In the genomic region with DNA sequence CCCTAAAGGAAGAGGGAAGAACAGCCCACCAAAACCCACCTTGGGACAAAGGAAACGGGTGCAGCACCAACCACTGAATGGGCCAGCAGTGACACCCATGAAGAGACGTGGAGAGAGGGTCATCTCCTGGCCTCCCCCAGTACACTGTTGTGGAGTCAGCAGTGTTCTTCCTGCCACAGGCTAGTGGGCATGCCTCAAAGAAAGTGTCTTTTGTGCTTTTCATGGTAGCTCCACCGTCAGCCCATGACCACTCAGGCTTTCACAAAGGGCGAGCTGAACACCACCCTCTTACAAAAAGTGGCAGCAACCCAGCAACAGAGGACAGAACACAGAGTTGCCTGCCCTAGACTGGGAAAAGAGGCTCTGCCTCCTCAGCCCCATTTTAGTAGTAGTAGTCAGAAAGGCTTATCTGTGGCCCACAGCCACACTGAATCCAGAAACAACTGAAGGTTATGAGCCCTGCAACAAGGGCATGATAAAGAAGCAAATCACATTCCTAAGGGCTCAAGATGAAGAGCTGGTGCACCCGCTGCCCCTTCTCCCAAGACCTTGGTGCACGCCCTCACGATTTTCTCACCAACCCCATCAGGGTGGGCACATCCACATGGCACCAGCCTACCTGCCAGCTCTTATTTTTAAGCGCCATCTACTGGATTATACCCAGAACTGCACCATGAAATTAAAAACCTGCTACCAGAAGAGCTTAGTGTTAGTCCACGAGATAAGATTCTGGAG, we compare ENCODE assay signal across 2 cellular contexts.
TF ChIP-seq lines count a peak whose summit lies in the region.

No MANE protein-coding gene starts in this region.

TF ChIP-seq in IMR-90, 13 proteins besides CTCF, POLR2A, EP300 and RAD21 (continued from another document):
- no peak for TF ChIP-seq CHD1 (IDR thresholded peaks at IDR 0.05; ENCODE audit: low read depth, low read length)
- TF ChIP-seq SMC3 (IDR thresholded peaks at IDR 0.05; ENCODE audit: low read depth, low read length) = no peak
- no peak for TF ChIP-seq MAZ (IDR thresholded peaks at IDR 0.05; ENCODE audit: borderline replicate concordance, low read depth, low read length)
- no peak for TF ChIP-seq NFE2L2 (IDR thresholded peaks at IDR 0.05; ENCODE audit: low read depth, low read length)
- TF ChIP-seq MXI1 (IDR thresholded peaks at IDR 0.05; ENCODE audit: borderline replicate concordance, low read depth, low read length) = no peak

TF ChIP-seq in liver, 16 proteins besides CTCF, POLR2A, EP300 and RAD21 (continued from another document):
- TF ChIP-seq, protein P1, sequence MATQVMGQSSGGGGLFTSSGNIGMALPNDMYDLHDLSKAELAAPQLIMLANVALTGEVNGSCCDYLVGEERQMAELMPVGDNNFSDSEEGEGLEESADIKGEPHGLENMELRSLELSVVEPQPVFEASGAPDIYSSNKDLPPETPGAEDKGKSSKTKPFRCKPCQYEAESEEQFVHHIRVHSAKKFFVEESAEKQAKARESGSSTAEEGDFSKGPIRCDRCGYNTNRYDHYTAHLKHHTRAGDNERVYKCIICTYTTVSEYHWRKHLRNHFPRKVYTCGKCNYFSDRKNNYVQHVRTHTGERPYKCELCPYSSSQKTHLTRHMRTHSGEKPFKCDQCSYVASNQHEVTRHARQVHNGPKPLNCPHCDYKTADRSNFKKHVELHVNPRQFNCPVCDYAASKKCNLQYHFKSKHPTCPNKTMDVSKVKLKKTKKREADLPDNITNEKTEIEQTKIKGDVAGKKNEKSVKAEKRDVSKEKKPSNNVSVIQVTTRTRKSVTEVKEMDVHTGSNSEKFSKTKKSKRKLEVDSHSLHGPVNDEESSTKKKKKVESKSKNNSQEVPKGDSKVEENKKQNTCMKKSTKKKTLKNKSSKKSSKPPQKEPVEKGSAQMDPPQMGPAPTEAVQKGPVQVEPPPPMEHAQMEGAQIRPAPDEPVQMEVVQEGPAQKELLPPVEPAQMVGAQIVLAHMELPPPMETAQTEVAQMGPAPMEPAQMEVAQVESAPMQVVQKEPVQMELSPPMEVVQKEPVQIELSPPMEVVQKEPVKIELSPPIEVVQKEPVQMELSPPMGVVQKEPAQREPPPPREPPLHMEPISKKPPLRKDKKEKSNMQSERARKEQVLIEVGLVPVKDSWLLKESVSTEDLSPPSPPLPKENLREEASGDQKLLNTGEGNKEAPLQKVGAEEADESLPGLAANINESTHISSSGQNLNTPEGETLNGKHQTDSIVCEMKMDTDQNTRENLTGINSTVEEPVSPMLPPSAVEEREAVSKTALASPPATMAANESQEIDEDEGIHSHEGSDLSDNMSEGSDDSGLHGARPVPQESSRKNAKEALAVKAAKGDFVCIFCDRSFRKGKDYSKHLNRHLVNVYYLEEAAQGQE (IDR thresholded peaks at IDR 0.05) = no peak
- TF ChIP-seq EGR1 (IDR thresholded peaks at IDR 0.05; ENCODE audit: low read depth in 2 of 2) = no peak
- TF ChIP-seq FOXA1 (IDR thresholded peaks at IDR 0.05) = no peak
- no peak for TF ChIP-seq TAF1 (conservative IDR thresholded peaks at IDR 0.05)
- TF ChIP-seq, protein P2, sequence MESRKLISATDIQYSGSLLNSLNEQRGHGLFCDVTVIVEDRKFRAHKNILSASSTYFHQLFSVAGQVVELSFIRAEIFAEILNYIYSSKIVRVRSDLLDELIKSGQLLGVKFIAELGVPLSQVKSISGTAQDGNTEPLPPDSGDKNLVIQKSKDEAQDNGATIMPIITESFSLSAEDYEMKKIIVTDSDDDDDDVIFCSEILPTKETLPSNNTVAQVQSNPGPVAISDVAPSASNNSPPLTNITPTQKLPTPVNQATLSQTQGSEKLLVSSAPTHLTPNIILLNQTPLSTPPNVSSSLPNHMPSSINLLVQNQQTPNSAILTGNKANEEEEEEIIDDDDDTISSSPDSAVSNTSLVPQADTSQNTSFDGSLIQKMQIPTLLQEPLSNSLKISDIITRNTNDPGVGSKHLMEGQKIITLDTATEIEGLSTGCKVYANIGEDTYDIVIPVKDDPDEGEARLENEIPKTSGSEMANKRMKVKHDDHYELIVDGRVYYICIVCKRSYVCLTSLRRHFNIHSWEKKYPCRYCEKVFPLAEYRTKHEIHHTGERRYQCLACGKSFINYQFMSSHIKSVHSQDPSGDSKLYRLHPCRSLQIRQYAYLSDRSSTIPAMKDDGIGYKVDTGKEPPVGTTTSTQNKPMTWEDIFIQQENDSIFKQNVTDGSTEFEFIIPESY (IDR thresholded peaks at IDR 0.05) = no peak
- TF ChIP-seq HNF4G (IDR thresholded peaks at IDR 0.05) = no peak
- TF ChIP-seq RXRA (IDR thresholded peaks at IDR 0.05) = no peak
- no peak for TF ChIP-seq SP1 (IDR thresholded peaks at IDR 0.05)
- TF ChIP-seq FOXA2 (IDR thresholded peaks at IDR 0.05) = no peak
- no peak for TF ChIP-seq YY1 (IDR thresholded peaks at IDR 0.05)
- no peak for TF ChIP-seq HNF4A (conservative IDR thresholded peaks at IDR 0.05)
- TF ChIP-seq NR2F2 (IDR thresholded peaks at IDR 0.05) = no peak
- TF ChIP-seq, protein P3, sequence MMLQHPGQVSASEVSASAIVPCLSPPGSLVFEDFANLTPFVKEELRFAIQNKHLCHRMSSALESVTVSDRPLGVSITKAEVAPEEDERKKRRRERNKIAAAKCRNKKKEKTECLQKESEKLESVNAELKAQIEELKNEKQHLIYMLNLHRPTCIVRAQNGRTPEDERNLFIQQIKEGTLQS (IDR thresholded peaks at IDR 0.05) = no peak
- no peak for TF ChIP-seq JUND (IDR thresholded peaks at IDR 0.05)
- TF ChIP-seq, protein P4, sequence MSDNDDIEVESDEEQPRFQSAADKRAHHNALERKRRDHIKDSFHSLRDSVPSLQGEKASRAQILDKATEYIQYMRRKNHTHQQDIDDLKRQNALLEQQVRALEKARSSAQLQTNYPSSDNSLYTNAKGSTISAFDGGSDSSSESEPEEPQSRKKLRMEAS (IDR thresholded peaks at IDR 0.05) = no peak
